38 cellular contexts compared by ENCODE assay signal in the genomic region with DNA sequence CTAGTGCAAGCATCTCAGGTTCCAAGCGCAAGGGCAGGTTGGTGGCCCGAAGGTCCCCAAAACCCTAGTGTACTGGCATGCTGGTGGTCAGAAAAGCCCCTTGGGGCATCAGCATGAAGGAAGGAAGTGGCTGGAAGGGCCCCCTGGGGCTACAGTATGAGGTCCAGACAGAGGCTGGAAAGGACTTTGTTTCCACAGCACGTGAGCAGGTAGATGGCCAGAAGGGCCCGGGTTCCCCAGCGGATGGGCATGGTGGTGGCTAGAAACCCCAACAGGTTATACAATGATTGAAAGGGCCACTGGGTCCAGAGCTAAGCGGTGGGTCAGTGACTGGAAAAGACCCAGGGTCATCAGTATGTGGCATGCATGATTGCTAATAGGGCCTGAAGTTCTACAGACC. TPM values are rescaled to one million over a fixed set of nuclear protein-coding genes. Genes with fewer than 3 reads are reported as not detected.
"Had no signal": no experiment of that assay in that cellular context is flagged by ENCODE, and none has a peak within 500 bp of the region (broad histone marks: within the 10 kb centered on the region; RNA-seq: fewer than 3 reads in every experiment).

No MANE protein-coding gene starts in this region.

- H3K9me3 ChIP-seq: MG63 had no signal

- H3K36me3 ChIP-seq: MG63 had no signal

- H3K4me3 ChIP-seq: MG63 had no signal

- H3K4me2 ChIP-seq: KMS-11 had no signal

- DNase-seq: Karpas-422, Kasumi-1, KG1, MG63, MM.1S, NCI-H1048, NCI-H1092, NCI-H1092 treated with DMSO at 0.1 percent for 48 hours, NCI-H1105, NCI-H1105 treated with DMSO at 0.1 percent for 48 hours, NCI-H1417, NCI-H1417 treated with DMSO at 0.1 percent for 48 hours, NCI-H1436, NCI-H1436 treated with DMSO at 0.1 percent for 48 hours, NCI-H146, NCI-H1694, NCI-H1694 treated with DMSO at 0.1 percent for 48 hours, NCI-H187, NCI-H187 treated with DMSO at 0.1 percent for 48 hours, NCI-H1930, NCI-H2029, NCI-H2029 treated with DMSO at 0.1 percent for 48 hours, NCI-H2081, NCI-H2081 treated with DMSO at 0.1 percent for 48 hours, NCI-H2107, NCI-H2171, NCI-H2171 treated with DMSO at 0.1 percent for 48 hours, NCI-H2227 treated with DMSO at 0.1 percent for 48 hours, NCI-H226, NCI-H345, NCI-H446, NCI-H446 treated with DMSO at 0.1 percent for 48 hours, NCI-H510A had no signal

- H3K27me3 ChIP-seq: MG63 had no signal

- H3K9ac ChIP-seq: KMS-11 had no signal

- H3K27ac ChIP-seq: KMS-11 had no signal

RNA-seq across cellular contexts. Expression of a gene that starts 34.7 kb away (rescaled TPM):
- total RNA-seq: LHCN-M2, M059J, MCF 10A, NCI-H460 had no signal
